Comparison of ENCODE assay signal across 17 cellular contexts in the genomic region with DNA sequence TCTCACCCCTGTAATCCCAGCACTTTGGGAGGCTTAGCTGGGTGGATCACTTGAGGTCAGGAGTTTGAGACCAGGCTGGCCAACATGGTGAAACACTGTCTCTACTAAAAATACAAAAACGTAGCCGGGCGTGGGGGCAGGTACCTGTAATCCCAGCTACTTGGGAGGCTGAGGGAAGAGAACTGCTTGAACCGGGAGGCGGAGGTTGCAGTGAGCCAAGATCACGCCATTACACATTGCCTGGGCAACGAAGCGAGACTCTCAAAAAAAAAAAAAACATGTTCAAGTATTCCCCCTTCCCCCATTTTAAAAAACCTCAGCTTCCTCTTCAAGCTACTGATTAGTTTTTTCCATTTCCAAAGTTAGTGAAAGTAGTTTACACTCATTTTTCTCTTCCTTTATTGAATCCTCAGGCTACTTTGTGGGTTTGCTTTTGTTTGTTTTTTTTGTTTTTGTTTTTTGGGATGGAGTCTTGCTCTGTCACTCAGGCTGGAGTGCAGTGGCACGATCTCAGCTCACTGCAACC. TPM values are rescaled to one million over a fixed set of nuclear protein-coding genes. Genes with fewer than 3 reads are reported as not detected.
DNase-seq lines count a peak whose midpoint lies in the region; TF ChIP-seq lines count a peak whose summit lies in the region.
"Not testable (repeated sequence)": the region's sequence is repeated elsewhere in the genome, so short reads cannot be mapped to it uniquely, and the experiment has no call there.
"Had no signal": no experiment of that assay in that cellular context is flagged by ENCODE, and none has a peak within 500 bp of the region (broad histone marks: within the 10 kb centered on the region; RNA-seq: fewer than 3 reads in every experiment).

No MANE protein-coding gene starts in this region.

- H3K36me3 ChIP-seq in CD4-positive, alpha-beta memory T cell (ENCODE audit: insufficient read depth, low read length), result peaks cover 18% of the 10 kb centered on the region

- peak in 3 of 5 donors; percentile 6 to 19 (median 14) for DNase-seq in CD4-positive, alpha-beta memory T cell
- DNase-seq in HEK293T (ENCODE audit: extremely low spot score); nephron progenitor cell: not testable (repeated sequence)
- DNase-seq in NCI-H82 (lab: John Stamatoyannopoulos, UW) (peak; percentile 79), SKM-1 treated with dmso at 0.1 percent for 144 hours (lab: John Stamatoyannopoulos, UW; ENCODE audit: unreplicated experiment) (peak; percentile 34)
- DNase-seq in activated CD4-positive, alpha-beta T cell treated with anti-CD3 and anti-CD28 coated beads for 48 hours, result peak; percentile 23

- TF ChIP-seq CTCF in nephron progenitor cell (IDR thresholded peaks at IDR 0.05), result not testable (repeated sequence)

- H3K27me3 Mint-ChIP-seq in CD4-positive, alpha-beta memory T cell; activated naive CD8-positive, alpha-beta T cell; nephron progenitor cell (ENCODE audit: low read depth, poor library complexity); stimulated activated naive CD8-positive, alpha-beta T cell treated with anti-CD3 and anti-CD28 coated beads, Interleukin-15, Interleukin-2, amounts not matched to agents 100 ng/mL and 50 ng/mL, for 24 hours: not testable (repeated sequence)

- H3K9me3 ChIP-seq in CD4-positive, alpha-beta memory T cell (ENCODE audit: control insufficient read depth in 1 of 2, low read length in 2 of 2), result not testable (repeated sequence)

- H3K4me1 ChIP-seq in CD4-positive, alpha-beta memory T cell (ENCODE audit: insufficient read depth, low read length), result peaks cover 28% of the 10 kb centered on the region

- peak overlapping the region in 2 of 8 donors; percentile 20 to 32 for H3K4me3 Mint-ChIP-seq in CD4-positive, alpha-beta memory T cell
- H3K4me3 Mint-ChIP-seq in activated naive CD8-positive, alpha-beta T cell, result peak overlapping the region; percentile 25
- not testable (repeated sequence) for H3K4me3 Mint-ChIP-seq in nephron progenitor cell
- peak overlapping the region; percentile 48 for H3K4me3 Mint-ChIP-seq in stimulated activated naive CD8-positive, alpha-beta T cell treated with anti-CD3 and anti-CD28 coated beads, Interleukin-15, Interleukin-2, amounts not matched to agents 100 ng/mL and 50 ng/mL, for 24 hours

- not testable (repeated sequence) for H3K27me3 ChIP-seq in CD4-positive, alpha-beta memory T cell (ENCODE audit: insufficient read depth, low read length)

- H3K9me3 Mint-ChIP-seq in CD4-positive, alpha-beta memory T cell; activated naive CD8-positive, alpha-beta T cell (ENCODE audit: low read depth); nephron progenitor cell; stimulated activated naive CD8-positive, alpha-beta T cell treated with anti-CD3 and anti-CD28 coated beads, Interleukin-15, Interleukin-2, amounts not matched to agents 100 ng/mL and 50 ng/mL, for 24 hours: not testable (repeated sequence)

- H3K36me3 Mint-ChIP-seq in CD4-positive, alpha-beta memory T cell, result peaks cover 0 to 20% of the 10 kb centered on the region in 2 donors
- not testable (repeated sequence) for H3K36me3 Mint-ChIP-seq in activated naive CD8-positive, alpha-beta T cell; nephron progenitor cell (ENCODE audit: low read depth)
- peaks cover 17% of the 10 kb centered on the region for H3K36me3 Mint-ChIP-seq in stimulated activated naive CD8-positive, alpha-beta T cell treated with anti-CD3 and anti-CD28 coated beads, Interleukin-15, Interleukin-2, amounts not matched to agents 100 ng/mL and 50 ng/mL, for 24 hours (ENCODE audit: low read depth)

- CTCF ChIA-PET in CD4-positive, alpha-beta memory T cell (lab: Charles Lee; ENCODE audit: partially characterized antibody), result interaction anchor here (0.8 to 2.7 kb wide), 10 partner anchors 36 to 96 kb away, joined by 3 to 42 read pairs (median 4); partner anchors contain the start of gene AAAS
- CTCF ChIA-PET in HEK293T (lab: Yijun Ruan, JAX), result interaction anchor here (0.6 to 1.8 kb wide), 5 partner anchors 19 to 96 kb away, joined by 3 to 7 read pairs (median 5); partner anchors contain the start of gene AAAS

- H3K27ac Mint-ChIP-seq in CD4-positive, alpha-beta memory T cell, result peak overlapping the region in 5 of 7 donors; percentile 17 to 83 (median 48)
- H3K27ac Mint-ChIP-seq in activated naive CD8-positive, alpha-beta T cell, result peak overlapping the region; percentile 74
- H3K27ac Mint-ChIP-seq in nephron progenitor cell, result peak overlapping the region; percentile 82
- H3K27ac Mint-ChIP-seq in stimulated activated naive CD8-positive, alpha-beta T cell treated with anti-CD3 and anti-CD28 coated beads, Interleukin-15, Interleukin-2, amounts not matched to agents 100 ng/mL and 50 ng/mL, for 24 hours, result peak overlapping the region; percentile 88

- intact Hi-C loops in CD4-positive, alpha-beta memory T cell (cut with micrococcal nuclease), result not testable (repeated sequence)

- H3K4me1 Mint-ChIP-seq in CD4-positive, alpha-beta memory T cell, result peaks cover 22 to 39% (median 26%) of the 10 kb centered on the region in 4 donors
- peaks cover 57% of the 10 kb centered on the region for H3K4me1 Mint-ChIP-seq in activated naive CD8-positive, alpha-beta T cell (ENCODE audit: low read depth)
- H3K4me1 Mint-ChIP-seq in nephron progenitor cell, result peaks cover 49% of the 10 kb centered on the region
- H3K4me1 Mint-ChIP-seq in stimulated activated naive CD8-positive, alpha-beta T cell treated with anti-CD3 and anti-CD28 coated beads, Interleukin-15, Interleukin-2, amounts not matched to agents 100 ng/mL and 50 ng/mL, for 24 hours (ENCODE audit: low read depth), result peaks cover 81% of the 10 kb centered on the region

- POLR2A ChIA-PET in CD4-positive, alpha-beta memory T cell (lab: Charles Lee; ENCODE audit: partially characterized antibody), result interaction anchor here (0.7 to 2.0 kb wide), 5 partner anchors 23 to 91 kb away, joined by 3 to 8 read pairs (median 4); partner anchors contain the start of gene TARBP2
- POLR2A ChIA-PET in HEK293T (lab: Yijun Ruan, JAX), result interaction anchor here (1.2 to 2.3 kb wide), 2 partner anchors 38 to 84 kb away, joined by 3 to 13 read pairs; partner anchors contain the start of genes SP1 and TARBP2

- H3K27ac ChIP-seq in CD4-positive, alpha-beta memory T cell (ENCODE audit: low read depth, low read length), result not testable (repeated sequence)

- not testable (repeated sequence) for H3K4me3 ChIP-seq in CD4-positive, alpha-beta memory T cell (ENCODE audit: low read length in 2 of 2)

TF ChIP-seq in HEK293T, 16 proteins besides CTCF, POLR2A, EP300 and RAD21:
- TF ChIP-seq, protein P1, sequence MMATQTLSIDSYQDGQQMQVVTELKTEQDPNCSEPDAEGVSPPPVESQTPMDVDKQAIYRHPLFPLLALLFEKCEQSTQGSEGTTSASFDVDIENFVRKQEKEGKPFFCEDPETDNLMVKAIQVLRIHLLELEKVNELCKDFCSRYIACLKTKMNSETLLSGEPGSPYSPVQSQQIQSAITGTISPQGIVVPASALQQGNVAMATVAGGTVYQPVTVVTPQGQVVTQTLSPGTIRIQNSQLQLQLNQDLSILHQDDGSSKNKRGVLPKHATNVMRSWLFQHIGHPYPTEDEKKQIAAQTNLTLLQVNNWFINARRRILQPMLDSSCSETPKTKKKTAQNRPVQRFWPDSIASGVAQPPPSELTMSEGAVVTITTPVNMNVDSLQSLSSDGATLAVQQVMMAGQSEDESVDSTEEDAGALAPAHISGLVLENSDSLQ (IDR thresholded peaks at IDR 0.05), result peak; percentile 36; the same call in 1 of the 2 replicates

RNA-seq across cellular contexts. Expression of gene AMHR2, which starts 6.3 kb away (rescaled TPM):
- total RNA-seq in CD4-positive, alpha-beta memory T cell, result not detected
- polyA plus RNA-seq in CD4-positive, alpha-beta memory T cell, result not detected
- total RNA-seq: aorta; CD4-positive, CD25-positive, alpha-beta regulatory T cell; esophagus mucosa; foreskin keratinocyte; HFFc6; left colon; SJSA1; T-helper 17 cell had no signal
- polyA plus RNA-seq: CD4-positive, CD25-positive, alpha-beta regulatory T cell; foreskin keratinocyte; heart right ventricle had no signal

RNA-seq across cellular contexts. Expression of gene PRR13, which starts 24.2 kb away (rescaled TPM):
- 100 to 1,000 TPM; 242 to 247 TPM for total RNA-seq in CD4-positive, alpha-beta memory T cell
- 100 to 1,000 TPM; 545 to 843 TPM for polyA plus RNA-seq in CD4-positive, alpha-beta memory T cell

RNA-seq across cellular contexts. Expression of gene PCBP2, which starts 34.5 kb away (rescaled TPM):
- total RNA-seq in CD4-positive, alpha-beta memory T cell, result 100 to 1,000 TPM; 848 to 858 TPM
- polyA plus RNA-seq in CD4-positive, alpha-beta memory T cell, result 100 to 1,000 TPM in 1 of 2 donors, 10 to 100 TPM in 1; 88.0 to 118 TPM

RNA-seq across cellular contexts. Expression of gene SP1, which starts 37.4 kb away (rescaled TPM):
- 100 to 1,000 TPM; 109 to 110 TPM for total RNA-seq in CD4-positive, alpha-beta memory T cell
- 10 to 100 TPM in 1 of 2 donors, 1 to 10 TPM in 1; 4.3 to 10.6 TPM for polyA plus RNA-seq in CD4-positive, alpha-beta memory T cell
